In the genomic region with DNA sequence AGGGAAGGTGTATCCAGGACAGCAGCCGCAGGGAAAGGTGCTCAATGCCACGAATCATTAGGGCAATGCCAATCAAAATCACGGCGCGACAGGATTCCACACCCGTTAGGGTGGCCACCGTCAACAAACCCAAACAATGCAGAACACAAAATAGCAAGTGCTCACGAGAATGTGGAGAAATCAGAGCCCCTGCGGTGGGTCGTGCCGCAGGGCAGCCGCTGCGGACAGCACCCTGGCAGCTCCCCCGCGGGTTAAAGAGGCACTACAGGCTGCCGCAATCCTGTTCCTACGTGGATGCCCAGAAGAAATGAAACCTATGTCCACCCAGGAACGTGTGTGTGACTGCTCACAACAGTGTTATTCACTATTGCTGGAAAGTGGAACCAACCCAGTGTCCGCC, we compare ENCODE assay signal across 7 cellular contexts. TPM values are rescaled to one million over a fixed set of nuclear protein-coding genes. Genes with fewer than 3 reads are reported as not detected.
"Had no signal": no experiment of that assay in that cellular context is flagged by ENCODE, and none has a peak within 500 bp of the region (broad histone marks: within the 10 kb centered on the region; RNA-seq: fewer than 3 reads in every experiment).

No MANE protein-coding gene starts in this region.

- H3K9me3 Mint-ChIP-seq: GM23338, H9 had no signal

- DNase-seq: H9, HCEC 1CT, IMR-90 had no signal

- H3K4me3 Mint-ChIP-seq: GM23338, H9 had no signal

- H3K4me3 ChIP-seq: GM23338, K562 had no signal

- H3K27ac Mint-ChIP-seq: GM23338, H9 had no signal

- H3K4me2 ChIP-seq: GM23338 had no signal

- H2AFZ ChIP-seq: GM23338 had no signal

RNA-seq across cellular contexts. Expression of gene TH, which starts 17.1 kb away (rescaled TPM):
- total RNA-seq: GM23338, H1, H9, IMR-90, K562 had no signal

RNA-seq across cellular contexts. Expression of gene INS, which starts 27.7 kb away (rescaled TPM):
- total RNA-seq: GM23338, H1, H9, HT-29, IMR-90, K562 had no signal
